1 cellular context compared by ENCODE assay signal in genomic region chr17:31321481-31321880, GRCh38.
TF ChIP-seq lines count a peak whose summit lies in the region.

TSS of gene EVI2A (minus strand) at chr17:31321622. CDS start at chr17:31319013, 2,609 bp downstream.

TF ChIP-seq in WTC11, 78 proteins besides CTCF, POLR2A, EP300 and RAD21 (continued from another document):
- TF ChIP-seq ZMAT4 (CRISPR knock-in tag; IDR thresholded peaks at IDR 0.05) (no peak), NFYB (CRISPR knock-in tag; conservative IDR thresholded peaks at IDR 0.05; ENCODE audit: low read depth) (no peak), ATF2 (CRISPR knock-in tag; IDR thresholded peaks at IDR 0.05; ENCODE audit: borderline replicate concordance, low read depth) (no peak), TEAD4 (CRISPR knock-in tag; IDR thresholded peaks at IDR 0.05) (no peak)
TF ChIP-seq in WTC11: peak in this region for 0.
